1 cellular context compared by ENCODE assay signal in the genomic region with DNA sequence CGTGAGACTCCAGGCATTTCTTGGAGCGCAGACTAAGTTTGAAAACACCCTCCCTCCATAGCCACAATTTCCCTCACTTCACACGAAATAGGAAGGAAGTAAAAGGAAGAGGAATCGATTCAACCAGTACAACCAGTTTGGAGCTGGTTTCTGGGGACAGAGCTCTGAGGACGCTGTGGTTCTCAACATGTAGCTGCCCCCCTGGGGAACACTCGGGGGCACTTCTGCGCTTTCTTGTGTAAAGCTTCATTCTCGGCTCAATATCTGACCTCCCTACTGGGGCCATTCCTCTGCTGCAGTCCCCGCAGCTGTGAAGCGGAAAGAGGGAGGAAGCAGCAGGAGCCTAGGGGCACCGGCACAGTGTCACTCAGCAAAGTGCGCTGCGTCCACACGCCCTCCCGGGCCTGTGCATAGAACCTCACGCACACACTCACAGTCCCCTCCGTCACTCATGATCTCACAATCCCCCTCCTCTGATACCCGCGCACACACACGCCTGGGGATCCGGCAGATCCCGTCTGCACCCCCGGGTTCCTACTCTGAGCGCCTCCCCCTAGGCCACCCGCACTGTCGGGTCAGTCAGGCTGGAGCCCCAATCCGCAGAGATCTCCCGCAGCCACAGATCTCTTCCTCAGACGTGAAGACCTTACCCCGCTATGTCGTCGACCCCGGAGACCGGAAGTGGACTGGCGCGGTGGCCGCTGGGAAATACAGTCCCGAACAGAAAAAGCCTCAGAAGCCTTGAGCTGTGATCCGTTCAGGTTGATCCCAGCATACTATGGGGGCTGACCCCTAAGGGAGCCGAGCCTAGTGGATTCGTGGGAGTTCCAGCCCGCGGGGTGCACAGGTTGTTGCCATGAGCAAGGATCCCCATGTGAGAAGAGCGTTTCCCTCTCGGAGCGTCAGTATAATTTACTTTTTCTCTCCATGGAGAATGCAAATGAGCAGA.
A peak's percentile ranks its signal among the peaks of the same experiment; 100 is the strongest.
TF ChIP-seq lines count a peak whose summit lies in the region.

A gene (minus strand): TSS at position 688 of the 949 bp plus-strand sequence. CDS start 6,190 bp downstream, outside the sequence.

TF ChIP-seq in HepG2, 621 proteins besides CTCF, POLR2A, EP300 and RAD21 (continued from another document and continues in another):
- TF ChIP-seq, protein P1, sequence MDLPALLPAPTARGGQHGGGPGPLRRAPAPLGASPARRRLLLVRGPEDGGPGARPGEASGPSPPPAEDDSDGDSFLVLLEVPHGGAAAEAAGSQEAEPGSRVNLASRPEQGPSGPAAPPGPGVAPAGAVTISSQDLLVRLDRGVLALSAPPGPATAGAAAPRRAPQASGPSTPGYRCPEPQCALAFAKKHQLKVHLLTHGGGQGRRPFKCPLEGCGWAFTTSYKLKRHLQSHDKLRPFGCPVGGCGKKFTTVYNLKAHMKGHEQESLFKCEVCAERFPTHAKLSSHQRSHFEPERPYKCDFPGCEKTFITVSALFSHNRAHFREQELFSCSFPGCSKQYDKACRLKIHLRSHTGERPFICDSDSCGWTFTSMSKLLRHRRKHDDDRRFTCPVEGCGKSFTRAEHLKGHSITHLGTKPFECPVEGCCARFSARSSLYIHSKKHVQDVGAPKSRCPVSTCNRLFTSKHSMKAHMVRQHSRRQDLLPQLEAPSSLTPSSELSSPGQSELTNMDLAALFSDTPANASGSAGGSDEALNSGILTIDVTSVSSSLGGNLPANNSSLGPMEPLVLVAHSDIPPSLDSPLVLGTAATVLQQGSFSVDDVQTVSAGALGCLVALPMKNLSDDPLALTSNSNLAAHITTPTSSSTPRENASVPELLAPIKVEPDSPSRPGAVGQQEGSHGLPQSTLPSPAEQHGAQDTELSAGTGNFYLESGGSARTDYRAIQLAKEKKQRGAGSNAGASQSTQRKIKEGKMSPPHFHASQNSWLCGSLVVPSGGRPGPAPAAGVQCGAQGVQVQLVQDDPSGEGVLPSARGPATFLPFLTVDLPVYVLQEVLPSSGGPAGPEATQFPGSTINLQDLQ (CRISPR knock-in tag; IDR thresholded peaks at IDR 0.05): no peak
- no peak for TF ChIP-seq ZNF256 (CRISPR knock-in tag; conservative IDR thresholded peaks at IDR 0.05)
- peak; percentile 19 for TF ChIP-seq AGO2 (optimal IDR thresholded peaks at IDR 0.05; ENCODE audit: low read depth, low read length)
- TF ChIP-seq SALL1 (CRISPR knock-in tag; IDR thresholded peaks at IDR 0.05): peak; percentile 83
- no peak for TF ChIP-seq RFXAP (CRISPR knock-in tag; IDR thresholded peaks at IDR 0.05; ENCODE audit: borderline replicate concordance)
- no peak for TF ChIP-seq ZIK1 (CRISPR knock-in tag; IDR thresholded peaks at IDR 0.05; ENCODE audit: borderline replicate concordance, low read depth)
- TF ChIP-seq ZNF792 (CRISPR knock-in tag; IDR thresholded peaks at IDR 0.05): 0 out of 2 replicates have a peak, but pooled peaks have one; percentile 41
- no peak for TF ChIP-seq NR3C1 (CRISPR knock-in tag; IDR thresholded peaks at IDR 0.05)
- no peak for TF ChIP-seq SKI (IDR thresholded peaks at IDR 0.05; ENCODE audit: partially characterized antibody)
- no peak for TF ChIP-seq ZFAT (CRISPR knock-in tag; conservative IDR thresholded peaks at IDR 0.05)
- no peak; the same call in 1 of the 2 replicates for TF ChIP-seq ZNF441 (CRISPR knock-in tag; IDR thresholded peaks at IDR 0.05; ENCODE audit: borderline replicate concordance)
- TF ChIP-seq SSRP1 (CRISPR knock-in tag; IDR thresholded peaks at IDR 0.05): no peak
- no peak for TF ChIP-seq ZNF234 (CRISPR knock-in tag; conservative IDR thresholded peaks at IDR 0.05)
- TF ChIP-seq, protein P2, sequence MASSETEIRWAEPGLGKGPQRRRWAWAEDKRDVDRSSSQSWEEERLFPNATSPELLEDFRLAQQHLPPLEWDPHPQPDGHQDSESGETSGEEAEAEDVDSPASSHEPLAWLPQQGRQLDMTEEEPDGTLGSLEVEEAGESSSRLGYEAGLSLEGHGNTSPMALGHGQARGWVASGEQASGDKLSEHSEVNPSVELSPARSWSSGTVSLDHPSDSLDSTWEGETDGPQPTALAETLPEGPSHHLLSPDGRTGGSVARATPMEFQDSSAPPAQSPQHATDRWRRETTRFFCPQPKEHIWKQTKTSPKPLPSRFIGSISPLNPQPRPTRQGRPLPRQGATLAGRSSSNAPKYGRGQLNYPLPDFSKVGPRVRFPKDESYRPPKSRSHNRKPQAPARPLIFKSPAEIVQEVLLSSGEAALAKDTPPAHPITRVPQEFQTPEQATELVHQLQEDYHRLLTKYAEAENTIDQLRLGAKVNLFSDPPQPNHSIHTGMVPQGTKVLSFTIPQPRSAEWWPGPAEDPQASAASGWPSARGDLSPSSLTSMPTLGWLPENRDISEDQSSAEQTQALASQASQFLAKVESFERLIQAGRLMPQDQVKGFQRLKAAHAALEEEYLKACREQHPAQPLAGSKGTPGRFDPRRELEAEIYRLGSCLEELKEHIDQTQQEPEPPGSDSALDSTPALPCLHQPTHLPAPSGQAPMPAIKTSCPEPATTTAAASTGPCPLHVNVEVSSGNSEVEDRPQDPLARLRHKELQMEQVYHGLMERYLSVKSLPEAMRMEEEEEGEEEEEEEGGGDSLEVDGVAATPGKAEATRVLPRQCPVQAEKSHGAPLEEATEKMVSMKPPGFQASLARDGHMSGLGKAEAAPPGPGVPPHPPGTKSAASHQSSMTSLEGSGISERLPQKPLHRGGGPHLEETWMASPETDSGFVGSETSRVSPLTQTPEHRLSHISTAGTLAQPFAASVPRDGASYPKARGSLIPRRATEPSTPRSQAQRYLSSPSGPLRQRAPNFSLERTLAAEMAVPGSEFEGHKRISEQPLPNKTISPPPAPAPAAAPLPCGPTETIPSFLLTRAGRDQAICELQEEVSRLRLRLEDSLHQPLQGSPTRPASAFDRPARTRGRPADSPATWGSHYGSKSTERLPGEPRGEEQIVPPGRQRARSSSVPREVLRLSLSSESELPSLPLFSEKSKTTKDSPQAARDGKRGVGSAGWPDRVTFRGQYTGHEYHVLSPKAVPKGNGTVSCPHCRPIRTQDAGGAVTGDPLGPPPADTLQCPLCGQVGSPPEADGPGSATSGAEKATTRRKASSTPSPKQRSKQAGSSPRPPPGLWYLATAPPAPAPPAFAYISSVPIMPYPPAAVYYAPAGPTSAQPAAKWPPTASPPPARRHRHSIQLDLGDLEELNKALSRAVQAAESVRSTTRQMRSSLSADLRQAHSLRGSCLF (CRISPR knock-in tag; IDR thresholded peaks at IDR 0.05; ENCODE audit: borderline replicate concordance): no peak
- TF ChIP-seq, protein P3, sequence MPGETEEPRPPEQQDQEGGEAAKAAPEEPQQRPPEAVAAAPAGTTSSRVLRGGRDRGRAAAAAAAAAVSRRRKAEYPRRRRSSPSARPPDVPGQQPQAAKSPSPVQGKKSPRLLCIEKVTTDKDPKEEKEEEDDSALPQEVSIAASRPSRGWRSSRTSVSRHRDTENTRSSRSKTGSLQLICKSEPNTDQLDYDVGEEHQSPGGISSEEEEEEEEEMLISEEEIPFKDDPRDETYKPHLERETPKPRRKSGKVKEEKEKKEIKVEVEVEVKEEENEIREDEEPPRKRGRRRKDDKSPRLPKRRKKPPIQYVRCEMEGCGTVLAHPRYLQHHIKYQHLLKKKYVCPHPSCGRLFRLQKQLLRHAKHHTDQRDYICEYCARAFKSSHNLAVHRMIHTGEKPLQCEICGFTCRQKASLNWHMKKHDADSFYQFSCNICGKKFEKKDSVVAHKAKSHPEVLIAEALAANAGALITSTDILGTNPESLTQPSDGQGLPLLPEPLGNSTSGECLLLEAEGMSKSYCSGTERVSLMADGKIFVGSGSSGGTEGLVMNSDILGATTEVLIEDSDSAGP (CRISPR knock-in tag; IDR thresholded peaks at IDR 0.05; ENCODE audit: borderline replicate concordance): peak; percentile 57; the same call in 1 of the 2 replicates
- TF ChIP-seq, protein P4, sequence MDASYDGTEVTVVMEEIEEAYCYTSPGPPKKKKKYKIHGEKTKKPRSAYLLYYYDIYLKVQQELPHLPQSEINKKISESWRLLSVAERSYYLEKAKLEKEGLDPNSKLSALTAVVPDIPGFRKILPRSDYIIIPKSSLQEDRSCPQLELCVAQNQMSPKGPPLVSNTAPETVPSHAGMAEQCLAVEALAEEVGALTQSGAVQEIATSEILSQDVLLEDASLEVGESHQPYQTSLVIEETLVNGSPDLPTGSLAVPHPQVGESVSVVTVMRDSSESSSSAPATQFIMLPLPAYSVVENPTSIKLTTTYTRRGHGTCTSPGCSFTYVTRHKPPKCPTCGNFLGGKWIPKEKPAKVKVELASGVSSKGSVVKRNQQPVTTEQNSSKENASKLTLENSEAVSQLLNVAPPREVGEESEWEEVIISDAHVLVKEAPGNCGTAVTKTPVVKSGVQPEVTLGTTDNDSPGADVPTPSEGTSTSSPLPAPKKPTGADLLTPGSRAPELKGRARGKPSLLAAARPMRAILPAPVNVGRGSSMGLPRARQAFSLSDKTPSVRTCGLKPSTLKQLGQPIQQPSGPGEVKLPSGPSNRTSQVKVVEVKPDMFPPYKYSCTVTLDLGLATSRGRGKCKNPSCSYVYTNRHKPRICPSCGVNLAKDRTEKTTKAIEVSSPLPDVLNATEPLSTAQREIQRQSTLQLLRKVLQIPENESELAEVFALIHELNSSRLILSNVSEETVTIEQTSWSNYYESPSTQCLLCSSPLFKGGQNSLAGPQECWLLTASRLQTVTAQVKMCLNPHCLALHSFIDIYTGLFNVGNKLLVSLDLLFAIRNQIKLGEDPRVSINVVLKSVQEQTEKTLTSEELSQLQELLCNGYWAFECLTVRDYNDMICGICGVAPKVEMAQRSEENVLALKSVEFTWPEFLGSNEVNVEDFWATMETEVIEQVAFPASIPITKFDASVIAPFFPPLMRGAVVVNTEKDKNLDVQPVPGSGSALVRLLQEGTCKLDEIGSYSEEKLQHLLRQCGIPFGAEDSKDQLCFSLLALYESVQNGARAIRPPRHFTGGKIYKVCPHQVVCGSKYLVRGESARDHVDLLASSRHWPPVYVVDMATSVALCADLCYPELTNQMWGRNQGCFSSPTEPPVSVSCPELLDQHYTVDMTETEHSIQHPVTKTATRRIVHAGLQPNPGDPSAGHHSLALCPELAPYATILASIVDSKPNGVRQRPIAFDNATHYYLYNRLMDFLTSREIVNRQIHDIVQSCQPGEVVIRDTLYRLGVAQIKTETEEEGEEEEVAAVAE (CRISPR knock-in tag; IDR thresholded peaks at IDR 0.05; ENCODE audit: borderline replicate concordance): no peak
- no peak for TF ChIP-seq GZF1 (CRISPR knock-in tag; IDR thresholded peaks at IDR 0.05)
- TF ChIP-seq, protein P5, sequence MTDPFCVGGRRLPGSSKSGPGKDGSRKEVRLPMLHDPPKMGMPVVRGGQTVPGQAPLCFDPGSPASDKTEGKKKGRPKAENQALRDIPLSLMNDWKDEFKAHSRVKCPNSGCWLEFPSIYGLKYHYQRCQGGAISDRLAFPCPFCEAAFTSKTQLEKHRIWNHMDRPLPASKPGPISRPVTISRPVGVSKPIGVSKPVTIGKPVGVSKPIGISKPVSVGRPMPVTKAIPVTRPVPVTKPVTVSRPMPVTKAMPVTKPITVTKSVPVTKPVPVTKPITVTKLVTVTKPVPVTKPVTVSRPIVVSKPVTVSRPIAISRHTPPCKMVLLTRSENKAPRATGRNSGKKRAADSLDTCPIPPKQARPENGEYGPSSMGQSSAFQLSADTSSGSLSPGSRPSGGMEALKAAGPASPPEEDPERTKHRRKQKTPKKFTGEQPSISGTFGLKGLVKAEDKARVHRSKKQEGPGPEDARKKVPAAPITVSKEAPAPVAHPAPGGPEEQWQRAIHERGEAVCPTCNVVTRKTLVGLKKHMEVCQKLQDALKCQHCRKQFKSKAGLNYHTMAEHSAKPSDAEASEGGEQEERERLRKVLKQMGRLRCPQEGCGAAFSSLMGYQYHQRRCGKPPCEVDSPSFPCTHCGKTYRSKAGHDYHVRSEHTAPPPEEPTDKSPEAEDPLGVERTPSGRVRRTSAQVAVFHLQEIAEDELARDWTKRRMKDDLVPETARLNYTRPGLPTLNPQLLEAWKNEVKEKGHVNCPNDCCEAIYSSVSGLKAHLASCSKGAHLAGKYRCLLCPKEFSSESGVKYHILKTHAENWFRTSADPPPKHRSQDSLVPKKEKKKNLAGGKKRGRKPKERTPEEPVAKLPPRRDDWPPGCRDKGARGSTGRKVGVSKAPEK (CRISPR knock-in tag; IDR thresholded peaks at IDR 0.05; ENCODE audit: borderline replicate concordance): no peak
- TF ChIP-seq, protein P6, sequence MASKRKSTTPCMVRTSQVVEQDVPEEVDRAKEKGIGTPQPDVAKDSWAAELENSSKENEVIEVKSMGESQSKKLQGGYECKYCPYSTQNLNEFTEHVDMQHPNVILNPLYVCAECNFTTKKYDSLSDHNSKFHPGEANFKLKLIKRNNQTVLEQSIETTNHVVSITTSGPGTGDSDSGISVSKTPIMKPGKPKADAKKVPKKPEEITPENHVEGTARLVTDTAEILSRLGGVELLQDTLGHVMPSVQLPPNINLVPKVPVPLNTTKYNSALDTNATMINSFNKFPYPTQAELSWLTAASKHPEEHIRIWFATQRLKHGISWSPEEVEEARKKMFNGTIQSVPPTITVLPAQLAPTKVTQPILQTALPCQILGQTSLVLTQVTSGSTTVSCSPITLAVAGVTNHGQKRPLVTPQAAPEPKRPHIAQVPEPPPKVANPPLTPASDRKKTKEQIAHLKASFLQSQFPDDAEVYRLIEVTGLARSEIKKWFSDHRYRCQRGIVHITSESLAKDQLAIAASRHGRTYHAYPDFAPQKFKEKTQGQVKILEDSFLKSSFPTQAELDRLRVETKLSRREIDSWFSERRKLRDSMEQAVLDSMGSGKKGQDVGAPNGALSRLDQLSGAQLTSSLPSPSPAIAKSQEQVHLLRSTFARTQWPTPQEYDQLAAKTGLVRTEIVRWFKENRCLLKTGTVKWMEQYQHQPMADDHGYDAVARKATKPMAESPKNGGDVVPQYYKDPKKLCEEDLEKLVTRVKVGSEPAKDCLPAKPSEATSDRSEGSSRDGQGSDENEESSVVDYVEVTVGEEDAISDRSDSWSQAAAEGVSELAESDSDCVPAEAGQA (IDR thresholded peaks at IDR 0.05; ENCODE audit: low read depth): peak; percentile 93
- TF ChIP-seq, protein P6 (CRISPR knock-in tag; IDR thresholded peaks at IDR 0.05; ENCODE audit: borderline replicate concordance): no peak
- peak; percentile 69; the same call in 1 of the 2 replicates for TF ChIP-seq ZNF768 (CRISPR knock-in tag; IDR thresholded peaks at IDR 0.05)
- TF ChIP-seq MYNN (CRISPR knock-in tag; IDR thresholded peaks at IDR 0.05; ENCODE audit: low read depth): no peak
- peak; percentile 72 for TF ChIP-seq ZNF883 (CRISPR knock-in tag; IDR thresholded peaks at IDR 0.05; ENCODE audit: not compliant biosample characterization)
- no peak for TF ChIP-seq ZNF382 (CRISPR knock-in tag; IDR thresholded peaks at IDR 0.05; ENCODE audit: borderline replicate concordance)
